ENCODE assay signal across 17 cellular contexts in the genomic region with DNA sequence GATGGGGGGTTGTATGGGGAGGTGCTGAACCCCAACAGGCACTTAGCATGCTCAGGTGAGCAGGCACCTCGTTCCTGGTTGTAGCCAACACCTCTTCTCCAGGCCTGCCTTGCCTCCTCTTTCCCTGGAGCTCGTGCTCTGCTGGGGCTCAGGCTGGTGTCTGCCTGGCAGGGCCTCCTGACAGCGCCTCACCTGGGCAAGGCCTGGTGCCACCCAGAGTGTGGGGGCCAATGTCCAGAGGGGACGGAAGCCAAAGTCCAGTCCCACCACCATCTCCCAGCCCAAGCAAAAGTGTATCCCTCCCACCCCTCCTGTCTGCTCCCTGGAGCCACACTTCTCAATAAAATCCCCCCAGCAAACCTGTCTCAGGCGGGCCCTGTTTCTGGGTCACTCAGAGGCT.
DNase-seq lines count a peak whose midpoint lies in the region; ATAC-seq and TF ChIP-seq lines count a peak whose summit lies in the region.
"Had no signal": no experiment of that assay in that cellular context is flagged by ENCODE, and none has a peak within 500 bp of the region (broad histone marks: within the 10 kb centered on the region; RNA-seq: fewer than 3 reads in every experiment).

No MANE protein-coding gene starts in this region.

- H3K4me1 ChIP-seq in GM23338 (ENCODE audit: insufficient read depth) (peaks cover 12% of the 10 kb centered on the region; the same call in 1 of the 2 replicates), osteoblast (ENCODE audit: insufficient read depth, low read length) (peaks cover 9% of the 10 kb centered on the region), spleen (no peaks in the 10 kb centered on the region)
- H3K4me1 ChIP-seq: HAP-1 had no signal

- H2AFZ ChIP-seq in GM23338 = peak overlapping the region; percentile 87; the same call in 1 of the 2 replicates
- H2AFZ ChIP-seq in osteoblast (ENCODE audit: low read length) = no peak overlapping the region
- H2AFZ ChIP-seq: GM23248 had no signal

- no peaks in the 10 kb centered on the region for H3F3A ChIP-seq in GM23338 (replicated peaks; ENCODE audit: low read depth)

- peaks cover 7% of the 10 kb centered on the region for H3K27me3 Mint-ChIP-seq in GM23338 (ENCODE audit: insufficient read depth, low read depth, poor library complexity)
- peaks cover 38% of the 10 kb centered on the region for H3K27me3 Mint-ChIP-seq in chondrocyte (ENCODE audit: low read depth)

- H3K36me3 Mint-ChIP-seq in GM23338 (ENCODE audit: low read depth) = peaks cover 10% of the 10 kb centered on the region; the same call in 2 of the 3 replicates
- H3K36me3 Mint-ChIP-seq in chondrocyte (ENCODE audit: low read depth) = peaks cover 2% of the 10 kb centered on the region
- H3K36me3 Mint-ChIP-seq: CD4-positive, alpha-beta memory T cell had no signal

- H4K20me1 ChIP-seq in GM23338 (replicated peaks; ENCODE audit: insufficient read depth) (no peaks in the 10 kb centered on the region), osteoblast (ENCODE audit: insufficient read depth, low read length) (no peaks in the 10 kb centered on the region)

- TF ChIP-seq CTCF in GM23338 (conservative IDR thresholded peaks at IDR 0.05; ENCODE audit: low read depth in 2 of 2) (no peak), chondrocyte (IDR thresholded peaks at IDR 0.05) (no peak), osteoblast (IDR thresholded peaks at IDR 0.05; ENCODE audit: extremely low read depth, low read depth, low read length) (no peak), spleen (IDR thresholded peaks at IDR 0.05 in 8 of 11, conservative IDR thresholded peaks at IDR 0.05 in 3 of 11) (no peak)

- H3K9me2 ChIP-seq in GM23338 (ENCODE audit: insufficient read depth) = no peaks in the 10 kb centered on the region

- H3K36me3 ChIP-seq in GM23338 (ENCODE audit: insufficient read depth) (no peaks in the 10 kb centered on the region; the same call in 1 of the 2 replicates), osteoblast (ENCODE audit: insufficient read depth, low read length) (no peaks in the 10 kb centered on the region), spleen (no peaks in the 10 kb centered on the region)
- H3K36me3 ChIP-seq: HAP-1 had no signal

- H3K27ac Mint-ChIP-seq in GM23338 = no peak overlapping the region
- no peak overlapping the region for H3K27ac Mint-ChIP-seq in chondrocyte (ENCODE audit: unreplicated experiment)
- H3K27ac Mint-ChIP-seq: HFFc6 had no signal

- no peak overlapping the region for H3K4me3 ChIP-seq in GM23338
- no peak overlapping the region for H3K4me3 ChIP-seq in osteoblast (ENCODE audit: insufficient read depth, low read length)
- no peak overlapping the region for H3K4me3 ChIP-seq in spleen
- H3K4me3 ChIP-seq: GM23248, HAP-1 had no signal

- intact Hi-C loops in spleen (cut with DNase I; ENCODE audit: low total_unique reads) = no loop called here

- no peak overlapping the region for H3K27ac ChIP-seq in GM23338 (ENCODE audit: low read depth)
- H3K27ac ChIP-seq in osteoblast (ENCODE audit: low read depth, low read length) = no peak overlapping the region
- H3K27ac ChIP-seq in spleen = no peak overlapping the region
- H3K27ac ChIP-seq: GM23248 had no signal

- no peak for ATAC-seq in GM23338

- DNase-seq in GM23338 (ENCODE audit: low spot score) (no peak), chondrocyte (ENCODE audit: low spot score) (peak; percentile 74), osteoblast (ENCODE audit: insufficient read length, low spot score, missing footprints) (peak; percentile 35), spleen (peak; percentile 21), NCI-H1930 (lab: John Stamatoyannopoulos, UW) (no peak)
- DNase-seq in activated T-cell treated with anti-CD3 and anti-CD28 coated beads, Interleukin-2, amount 50 U/mL, for 48 hours = no peak
- DNase-seq in activated CD4-positive, alpha-beta T cell treated with anti-CD3 and anti-CD28 coated beads, Interleukin-2, amount 50 U/mL, for 48 hours = no peak
- DNase-seq: C1 segment of cervical spinal cord; Calu3; CD4-positive, alpha-beta memory T cell; COR-L47; DMS53; DMS79 treated with DMSO at 0.1 percent for 48 hours; GF-D8; GM23248; HFFc6 had no signal

- H3K4me3 Mint-ChIP-seq in GM23338 (no peak overlapping the region), chondrocyte (ENCODE audit: unreplicated experiment) (no peak overlapping the region)
- H3K4me3 Mint-ChIP-seq: CD4-positive, alpha-beta memory T cell; HFFc6 had no signal

- TF ChIP-seq POLR2A in spleen (IDR thresholded peaks at IDR 0.05) = no peak

- H3K4me1 Mint-ChIP-seq in GM23338 (peaks cover 19% of the 10 kb centered on the region), chondrocyte (ENCODE audit: low read depth) (no peaks in the 10 kb centered on the region)

- H3K79me2 ChIP-seq in GM23338 (replicated peaks; ENCODE audit: insufficient read depth) (no peaks in the 10 kb centered on the region), osteoblast (ENCODE audit: insufficient read depth, low read length) (no peaks in the 10 kb centered on the region)

- peaks cover 26% of the 10 kb centered on the region for H3K9me3 Mint-ChIP-seq in GM23338
- peaks cover 19% of the 10 kb centered on the region for H3K9me3 Mint-ChIP-seq in chondrocyte (ENCODE audit: low read depth)

- no peak overlapping the region; the same call in 1 of the 2 replicates for H3K4me2 ChIP-seq in GM23338
- no peak overlapping the region for H3K4me2 ChIP-seq in osteoblast (ENCODE audit: insufficient read depth, low read length)

- WGBS in spleen, 5 donors = 84 to 93% (median 86%) methylated on average over 5 of the region's 5 CpGs

- H3K9me3 ChIP-seq in osteoblast (ENCODE audit: low read depth, low read length) (no peaks in the 10 kb centered on the region), spleen (peaks cover 0 to 14% (median 7%) of the 10 kb centered on the region in 8 donors)
- H3K9me3 ChIP-seq: HAP-1 had no signal

- H3K27me3 ChIP-seq in GM23338 (ENCODE audit: insufficient read depth) (no peaks in the 10 kb centered on the region), osteoblast (ENCODE audit: insufficient read depth, low read length) (peaks cover 41% of the 10 kb centered on the region), spleen (replicated peaks in 1 of 7) (peaks cover 0 to 47% (median 11%) of the 10 kb centered on the region in 7 donors)

TF ChIP-seq in GM23338, 12 proteins besides CTCF, POLR2A, EP300 and RAD21 (continues in another document):
- TF ChIP-seq, protein P1, sequence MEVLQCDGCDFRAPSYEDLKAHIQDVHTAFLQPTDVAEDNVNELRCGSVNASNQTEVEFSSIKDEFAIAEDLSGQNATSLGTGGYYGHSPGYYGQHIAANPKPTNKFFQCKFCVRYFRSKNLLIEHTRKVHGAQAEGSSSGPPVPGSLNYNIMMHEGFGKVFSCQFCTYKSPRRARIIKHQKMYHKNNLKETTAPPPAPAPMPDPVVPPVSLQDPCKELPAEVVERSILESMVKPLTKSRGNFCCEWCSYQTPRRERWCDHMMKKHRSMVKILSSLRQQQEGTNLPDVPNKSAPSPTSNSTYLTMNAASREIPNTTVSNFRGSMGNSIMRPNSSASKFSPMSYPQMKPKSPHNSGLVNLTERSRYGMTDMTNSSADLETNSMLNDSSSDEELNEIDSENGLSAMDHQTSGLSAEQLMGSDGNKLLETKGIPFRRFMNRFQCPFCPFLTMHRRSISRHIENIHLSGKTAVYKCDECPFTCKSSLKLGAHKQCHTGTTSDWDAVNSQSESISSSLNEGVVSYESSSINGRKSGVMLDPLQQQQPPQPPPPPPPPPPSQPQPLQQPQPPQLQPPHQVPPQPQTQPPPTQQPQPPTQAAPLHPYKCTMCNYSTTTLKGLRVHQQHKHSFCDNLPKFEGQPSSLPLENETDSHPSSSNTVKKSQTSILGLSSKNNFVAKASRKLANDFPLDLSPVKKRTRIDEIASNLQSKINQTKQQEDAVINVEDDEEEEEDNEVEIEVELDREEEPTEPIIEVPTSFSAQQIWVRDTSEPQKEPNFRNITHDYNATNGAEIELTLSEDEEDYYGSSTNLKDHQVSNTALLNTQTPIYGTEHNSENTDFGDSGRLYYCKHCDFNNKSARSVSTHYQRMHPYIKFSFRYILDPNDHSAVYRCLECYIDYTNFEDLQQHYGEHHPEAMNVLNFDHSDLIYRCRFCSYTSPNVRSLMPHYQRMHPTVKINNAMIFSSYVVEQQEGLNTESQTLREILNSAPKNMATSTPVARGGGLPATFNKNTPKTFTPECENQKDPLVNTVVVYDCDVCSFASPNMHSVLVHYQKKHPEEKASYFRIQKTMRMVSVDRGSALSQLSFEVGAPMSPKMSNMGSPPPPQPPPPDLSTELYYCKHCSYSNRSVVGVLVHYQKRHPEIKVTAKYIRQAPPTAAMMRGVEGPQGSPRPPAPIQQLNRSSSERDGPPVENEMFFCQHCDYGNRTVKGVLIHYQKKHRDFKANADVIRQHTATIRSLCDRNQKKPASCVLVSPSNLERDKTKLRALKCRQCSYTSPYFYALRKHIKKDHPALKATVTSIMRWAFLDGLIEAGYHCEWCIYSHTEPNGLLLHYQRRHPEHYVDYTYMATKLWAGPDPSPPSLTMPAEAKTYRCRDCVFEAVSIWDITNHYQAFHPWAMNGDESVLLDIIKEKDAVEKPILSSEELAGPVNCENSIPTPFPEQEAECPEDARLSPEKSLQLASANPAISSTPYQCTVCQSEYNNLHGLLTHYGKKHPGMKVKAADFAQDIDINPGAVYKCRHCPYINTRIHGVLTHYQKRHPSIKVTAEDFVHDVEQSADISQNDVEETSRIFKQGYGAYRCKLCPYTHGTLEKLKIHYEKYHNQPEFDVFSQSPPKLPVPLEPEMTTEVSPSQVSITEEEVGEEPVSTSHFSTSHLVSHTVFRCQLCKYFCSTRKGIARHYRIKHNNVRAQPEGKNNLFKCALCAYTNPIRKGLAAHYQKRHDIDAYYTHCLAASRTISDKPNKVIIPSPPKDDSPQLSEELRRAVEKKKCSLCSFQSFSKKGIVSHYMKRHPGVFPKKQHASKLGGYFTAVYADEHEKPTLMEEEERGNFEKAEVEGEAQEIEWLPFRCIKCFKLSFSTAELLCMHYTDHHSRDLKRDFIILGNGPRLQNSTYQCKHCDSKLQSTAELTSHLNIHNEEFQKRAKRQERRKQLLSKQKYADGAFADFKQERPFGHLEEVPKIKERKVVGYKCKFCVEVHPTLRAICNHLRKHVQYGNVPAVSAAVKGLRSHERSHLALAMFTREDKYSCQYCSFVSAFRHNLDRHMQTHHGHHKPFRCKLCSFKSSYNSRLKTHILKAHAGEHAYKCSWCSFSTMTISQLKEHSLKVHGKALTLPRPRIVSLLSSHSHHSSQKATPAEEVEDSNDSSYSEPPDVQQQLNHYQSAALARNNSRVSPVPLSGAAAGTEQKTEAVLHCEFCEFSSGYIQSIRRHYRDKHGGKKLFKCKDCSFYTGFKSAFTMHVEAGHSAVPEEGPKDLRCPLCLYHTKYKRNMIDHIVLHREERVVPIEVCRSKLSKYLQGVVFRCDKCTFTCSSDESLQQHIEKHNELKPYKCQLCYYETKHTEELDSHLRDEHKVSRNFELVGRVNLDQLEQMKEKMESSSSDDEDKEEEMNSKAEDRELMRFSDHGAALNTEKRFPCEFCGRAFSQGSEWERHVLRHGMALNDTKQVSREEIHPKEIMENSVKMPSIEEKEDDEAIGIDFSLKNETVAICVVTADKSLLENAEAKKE (CRISPR knock-in tag; IDR thresholded peaks at IDR 0.05) = no peak
- TF ChIP-seq STAT1 (IDR thresholded peaks at IDR 0.05; ENCODE audit: unreplicated experiment) = no peak

Comparison
In these comparisons a context has a peak if more than half of its experiments do, and no peak if none do; other contexts are left out.
1. DNase-seq: peak in chondrocyte (single experiment), osteoblast (single experiment) and spleen (single experiment); none in GM23338 (single experiment), activated T-cell treated with anti-CD3 and anti-CD28 coated beads, Interleukin-2, amount 50 U/mL, for 48 hours (0 of 2), activated CD4-positive, alpha-beta T cell treated with anti-CD3 and anti-CD28 coated beads, Interleukin-2, amount 50 U/mL, for 48 hours (0 of 2) and NCI-H1930 (0 of 2).